Comparison of ENCODE assay signal across 8 cellular contexts in the genomic region with DNA sequence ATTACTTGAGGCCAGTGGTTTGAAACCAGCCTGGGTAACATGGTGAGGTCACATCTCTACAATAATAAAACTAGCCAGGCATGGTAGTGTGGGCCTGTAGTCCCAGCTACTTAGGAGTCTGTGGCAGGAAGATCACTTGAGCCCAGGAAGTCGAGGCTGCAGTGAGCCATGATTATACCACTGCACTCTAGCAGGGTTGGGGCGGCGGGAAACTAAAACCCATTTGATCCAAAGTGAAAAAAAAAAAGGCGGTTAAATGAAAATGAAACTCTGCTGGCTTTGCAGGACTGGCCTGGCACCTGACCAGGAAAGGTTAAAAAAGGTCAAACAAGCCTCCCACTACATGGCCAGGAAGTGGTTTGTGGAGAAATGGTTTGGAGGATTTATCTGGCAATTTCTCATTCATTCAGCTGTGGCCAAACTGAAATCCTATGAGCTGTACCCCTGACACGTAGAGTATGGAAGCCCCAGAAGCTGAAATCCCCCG. TPM values are rescaled to one million over a fixed set of nuclear protein-coding genes. Genes with fewer than 3 reads are reported as not detected.
DNase-seq lines count a peak whose midpoint lies in the region; ATAC-seq and TF ChIP-seq lines count a peak whose summit lies in the region.

No MANE protein-coding gene starts in this region.

- TF ChIP-seq POLR2A in uterus (IDR thresholded peaks at IDR 0.05) = no peak

- no peaks in the 10 kb centered on the region for H3K9me3 Mint-ChIP-seq in WTC11

- no peaks in the 10 kb centered on the region for H3K9me3 ChIP-seq in liver (ENCODE audit: control insufficient read depth in 4 of 4, low read length in 3 of 4)
- H3K9me3 ChIP-seq in uterus = no peaks in the 10 kb centered on the region

- H3K27ac ChIP-seq in liver (ENCODE audit: low read depth in 1 of 2, low read length in 2 of 2) = peak overlapping the region in 1 of 2 donors; percentile 22
- H3K27ac ChIP-seq in uterus = no peak overlapping the region

- CTCF ChIA-PET in WTC11 (lab: Charles Lee) = no interaction called here

- no peak for TF ChIP-seq CTCF in WTC11 (IDR thresholded peaks at IDR 0.05)
- TF ChIP-seq CTCF in liver (IDR thresholded peaks at IDR 0.05; ENCODE audit: low read depth, low read length, missing input control) = no peak
- no peak for TF ChIP-seq CTCF in uterus (IDR thresholded peaks at IDR 0.05)

- H3K4me1 Mint-ChIP-seq in WTC11 = peaks cover 61% of the 10 kb centered on the region

- POLR2A ChIA-PET in WTC11 (lab: Charles Lee) = no interaction called here

- peak overlapping the region in 1 of 2 donors; percentile 12 for H3K9ac ChIP-seq in liver (ENCODE audit: low read depth in 1 of 2, low read length in 2 of 2)

- no peaks in the 10 kb centered on the region for H3K27me3 Mint-ChIP-seq in WTC11 (ENCODE audit: low read depth)

- ATAC-seq in HG03039 (IDR thresholded peaks at IDR 0.05; ENCODE audit: unreplicated experiment) (peak; percentile 38), WTC11 (no peak), GM18520 (IDR thresholded peaks at IDR 0.05; ENCODE audit: unreplicated experiment) (no peak), HG03571 (IDR thresholded peaks at IDR 0.05; ENCODE audit: unreplicated experiment) (no peak), GM19455 (IDR thresholded peaks at IDR 0.05; ENCODE audit: unreplicated experiment) (no peak)

- TF ChIP-seq RAD21 in liver (IDR thresholded peaks at IDR 0.05) = peak in 1 of 2 donors; percentile 15

- no peak overlapping the region for H3K4me3 Mint-ChIP-seq in WTC11

- H3K4me1 ChIP-seq in liver (ENCODE audit: control insufficient read depth in 4 of 4, insufficient read depth in 4 of 4, low read length in 3 of 4) (peaks cover 0 to 7% (median 4%) of the 10 kb centered on the region in 4 donors), uterus (no peaks in the 10 kb centered on the region)

- H3K36me3 Mint-ChIP-seq in WTC11 = peaks cover 28% of the 10 kb centered on the region

- peak overlapping the region; percentile 45 for H3K27ac Mint-ChIP-seq in WTC11

- intact Hi-C loops in uterus (cut with DNase I; ENCODE audit: low total_unique reads) = no loop called here

- H3K36me3 ChIP-seq in liver (ENCODE audit: control insufficient read depth in 4 of 4, insufficient read depth in 3 of 4, low read depth in 1 of 4, low read length in 3 of 4) (no peaks in the 10 kb centered on the region), uterus (no peaks in the 10 kb centered on the region)

- H3K4me3 ChIP-seq in liver (ENCODE audit: low read depth in 1 of 3, low read length in 3 of 3) (no peak overlapping the region), uterus (no peak overlapping the region)

- DNase-seq in Daoy (ENCODE audit: low read depth) (peak; percentile 85), WTC11 (ENCODE audit: low spot score) (no peak), uterus (no peak)

- 10% methylated on average over 6 of the region's 6 CpGs for WGBS in liver

- H3K27me3 ChIP-seq in liver (ENCODE audit: control insufficient read depth in 4 of 4, insufficient read depth in 4 of 4, low read length in 3 of 4) (no peaks in the 10 kb centered on the region), uterus (no peaks in the 10 kb centered on the region)

TF ChIP-seq in WTC11, 78 proteins besides CTCF, POLR2A, EP300 and RAD21 (continues in another document):
- TF ChIP-seq GRHL2 (CRISPR knock-in tag; IDR thresholded peaks at IDR 0.05; ENCODE audit: insufficient replicate concordance, severe bottlenecking) = no peak
- no peak for TF ChIP-seq ATF1 (CRISPR knock-in tag; IDR thresholded peaks at IDR 0.05)
- TF ChIP-seq, protein P1, sequence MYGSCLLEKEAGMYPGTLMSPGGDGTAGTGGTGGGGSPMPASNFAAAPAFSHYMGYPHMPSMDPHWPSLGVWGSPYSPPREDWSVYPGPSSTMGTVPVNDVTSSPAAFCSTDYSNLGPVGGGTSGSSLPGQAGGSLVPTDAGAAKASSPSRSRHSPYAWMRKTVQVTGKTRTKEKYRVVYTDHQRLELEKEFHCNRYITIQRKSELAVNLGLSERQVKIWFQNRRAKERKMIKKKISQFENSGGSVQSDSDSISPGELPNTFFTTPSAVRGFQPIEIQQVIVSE (CRISPR knock-in tag; IDR thresholded peaks at IDR 0.05; ENCODE audit: borderline replicate concordance) = no peak
- no peak for TF ChIP-seq CBFB (CRISPR knock-in tag; IDR thresholded peaks at IDR 0.05; ENCODE audit: low read depth)
- TF ChIP-seq, protein P2, sequence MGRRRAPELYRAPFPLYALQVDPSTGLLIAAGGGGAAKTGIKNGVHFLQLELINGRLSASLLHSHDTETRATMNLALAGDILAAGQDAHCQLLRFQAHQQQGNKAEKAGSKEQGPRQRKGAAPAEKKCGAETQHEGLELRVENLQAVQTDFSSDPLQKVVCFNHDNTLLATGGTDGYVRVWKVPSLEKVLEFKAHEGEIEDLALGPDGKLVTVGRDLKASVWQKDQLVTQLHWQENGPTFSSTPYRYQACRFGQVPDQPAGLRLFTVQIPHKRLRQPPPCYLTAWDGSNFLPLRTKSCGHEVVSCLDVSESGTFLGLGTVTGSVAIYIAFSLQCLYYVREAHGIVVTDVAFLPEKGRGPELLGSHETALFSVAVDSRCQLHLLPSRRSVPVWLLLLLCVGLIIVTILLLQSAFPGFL (CRISPR knock-in tag; IDR thresholded peaks at IDR 0.05; ENCODE audit: borderline replicate concordance) = no peak
- no peak for TF ChIP-seq TCF7 (CRISPR knock-in tag; IDR thresholded peaks at IDR 0.05; ENCODE audit: low read depth)

TF ChIP-seq in liver, 16 proteins besides CTCF, POLR2A, EP300 and RAD21:
- TF ChIP-seq NR2F2 (IDR thresholded peaks at IDR 0.05) (peak; percentile 68), YY1 (IDR thresholded peaks at IDR 0.05) (peak; percentile 20), GABPA (IDR thresholded peaks at IDR 0.05 in 1 of 2, conservative IDR thresholded peaks at IDR 0.05 in 1 of 2) (no peak), RXRA (IDR thresholded peaks at IDR 0.05) (peak; percentile 72 to 83), SP1 (IDR thresholded peaks at IDR 0.05) (peak; percentile 40), JUND (IDR thresholded peaks at IDR 0.05) (no peak), EGR1 (IDR thresholded peaks at IDR 0.05; ENCODE audit: low read depth in 2 of 2) (no peak), TAF1 (conservative IDR thresholded peaks at IDR 0.05) (no peak), HNF4G (IDR thresholded peaks at IDR 0.05) (no peak)
- TF ChIP-seq, protein P3, sequence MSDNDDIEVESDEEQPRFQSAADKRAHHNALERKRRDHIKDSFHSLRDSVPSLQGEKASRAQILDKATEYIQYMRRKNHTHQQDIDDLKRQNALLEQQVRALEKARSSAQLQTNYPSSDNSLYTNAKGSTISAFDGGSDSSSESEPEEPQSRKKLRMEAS (IDR thresholded peaks at IDR 0.05) = no peak
- TF ChIP-seq, protein P4, sequence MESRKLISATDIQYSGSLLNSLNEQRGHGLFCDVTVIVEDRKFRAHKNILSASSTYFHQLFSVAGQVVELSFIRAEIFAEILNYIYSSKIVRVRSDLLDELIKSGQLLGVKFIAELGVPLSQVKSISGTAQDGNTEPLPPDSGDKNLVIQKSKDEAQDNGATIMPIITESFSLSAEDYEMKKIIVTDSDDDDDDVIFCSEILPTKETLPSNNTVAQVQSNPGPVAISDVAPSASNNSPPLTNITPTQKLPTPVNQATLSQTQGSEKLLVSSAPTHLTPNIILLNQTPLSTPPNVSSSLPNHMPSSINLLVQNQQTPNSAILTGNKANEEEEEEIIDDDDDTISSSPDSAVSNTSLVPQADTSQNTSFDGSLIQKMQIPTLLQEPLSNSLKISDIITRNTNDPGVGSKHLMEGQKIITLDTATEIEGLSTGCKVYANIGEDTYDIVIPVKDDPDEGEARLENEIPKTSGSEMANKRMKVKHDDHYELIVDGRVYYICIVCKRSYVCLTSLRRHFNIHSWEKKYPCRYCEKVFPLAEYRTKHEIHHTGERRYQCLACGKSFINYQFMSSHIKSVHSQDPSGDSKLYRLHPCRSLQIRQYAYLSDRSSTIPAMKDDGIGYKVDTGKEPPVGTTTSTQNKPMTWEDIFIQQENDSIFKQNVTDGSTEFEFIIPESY (IDR thresholded peaks at IDR 0.05) = no peak
- TF ChIP-seq, protein P5, sequence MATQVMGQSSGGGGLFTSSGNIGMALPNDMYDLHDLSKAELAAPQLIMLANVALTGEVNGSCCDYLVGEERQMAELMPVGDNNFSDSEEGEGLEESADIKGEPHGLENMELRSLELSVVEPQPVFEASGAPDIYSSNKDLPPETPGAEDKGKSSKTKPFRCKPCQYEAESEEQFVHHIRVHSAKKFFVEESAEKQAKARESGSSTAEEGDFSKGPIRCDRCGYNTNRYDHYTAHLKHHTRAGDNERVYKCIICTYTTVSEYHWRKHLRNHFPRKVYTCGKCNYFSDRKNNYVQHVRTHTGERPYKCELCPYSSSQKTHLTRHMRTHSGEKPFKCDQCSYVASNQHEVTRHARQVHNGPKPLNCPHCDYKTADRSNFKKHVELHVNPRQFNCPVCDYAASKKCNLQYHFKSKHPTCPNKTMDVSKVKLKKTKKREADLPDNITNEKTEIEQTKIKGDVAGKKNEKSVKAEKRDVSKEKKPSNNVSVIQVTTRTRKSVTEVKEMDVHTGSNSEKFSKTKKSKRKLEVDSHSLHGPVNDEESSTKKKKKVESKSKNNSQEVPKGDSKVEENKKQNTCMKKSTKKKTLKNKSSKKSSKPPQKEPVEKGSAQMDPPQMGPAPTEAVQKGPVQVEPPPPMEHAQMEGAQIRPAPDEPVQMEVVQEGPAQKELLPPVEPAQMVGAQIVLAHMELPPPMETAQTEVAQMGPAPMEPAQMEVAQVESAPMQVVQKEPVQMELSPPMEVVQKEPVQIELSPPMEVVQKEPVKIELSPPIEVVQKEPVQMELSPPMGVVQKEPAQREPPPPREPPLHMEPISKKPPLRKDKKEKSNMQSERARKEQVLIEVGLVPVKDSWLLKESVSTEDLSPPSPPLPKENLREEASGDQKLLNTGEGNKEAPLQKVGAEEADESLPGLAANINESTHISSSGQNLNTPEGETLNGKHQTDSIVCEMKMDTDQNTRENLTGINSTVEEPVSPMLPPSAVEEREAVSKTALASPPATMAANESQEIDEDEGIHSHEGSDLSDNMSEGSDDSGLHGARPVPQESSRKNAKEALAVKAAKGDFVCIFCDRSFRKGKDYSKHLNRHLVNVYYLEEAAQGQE (IDR thresholded peaks at IDR 0.05) = peak; percentile 23

RNA-seq across cellular contexts. Expression of a gene that starts 36.6 kb away (rescaled TPM):
- 26.7 and 33.9 TPM in 2 replicates for total RNA-seq in Daoy (2014; rRNA removed; shearing (Covaris generic))
- total RNA-seq in WTC11 (2021) (17.2 to 21.0 TPM (median 20.7 TPM) in 3 replicates), liver (1 to 10 TPM; 7.4 to 7.9 TPM), uterus (10 to 100 TPM in 2 of 4 donors, 1 to 10 TPM in 1, under 1 TPM in 1; 0.77 to 16.5 (median 11.3) TPM)
- polyA plus RNA-seq in liver = 10 to 100 TPM; 14.9 to 23.5 TPM

RNA-seq across cellular contexts. Expression of a gene that starts 50.7 kb away (rescaled TPM):
- 4.2 and 5.6 TPM in 2 replicates for total RNA-seq in Daoy (2014; rRNA removed; shearing (Covaris generic))
- total RNA-seq in WTC11 (2021) = 25.4 to 33.8 TPM (median 33.3 TPM) in 3 replicates
- 1 to 10 TPM; 1.7 TPM for total RNA-seq in liver
- under 1 TPM; 0.47 to 0.76 TPM for polyA plus RNA-seq in liver
- total RNA-seq in uterus = 1 to 10 TPM; 1.5 to 9.1 (median 3.4) TPM
